ENCODE assay signal across 19 cellular contexts in the genomic region with DNA sequence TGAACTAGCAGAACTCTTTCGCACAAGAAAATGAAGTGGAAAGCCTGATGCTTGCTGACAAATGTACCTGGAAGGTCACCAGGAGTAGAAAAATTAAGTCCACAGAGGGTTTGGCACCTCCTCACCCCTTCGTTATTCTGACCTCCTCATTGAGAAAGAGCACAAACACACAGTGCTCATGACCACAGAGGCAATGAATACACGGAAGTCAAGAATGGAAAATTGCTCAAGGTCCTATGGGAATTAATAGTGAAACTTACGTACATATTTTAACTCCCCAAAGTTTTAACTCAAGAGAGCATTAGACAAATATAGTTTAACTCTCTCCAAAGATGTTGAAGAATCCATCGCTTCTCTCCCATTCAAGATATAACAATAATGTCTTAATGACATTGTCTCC.
"Had no signal": no experiment of that assay in that cellular context is flagged by ENCODE, and none has a peak within 500 bp of the region (broad histone marks: within the 10 kb centered on the region; RNA-seq: fewer than 3 reads in every experiment).

No MANE protein-coding gene starts in this region.

- H3K36me3 ChIP-seq: ascending aorta, brain microvascular endothelial cell, esophagus muscularis mucosa, left lung, spleen, thoracic aorta, upper lobe of left lung, WERI-Rb-1 had no signal

- H3K27me3 ChIP-seq: ascending aorta, brain microvascular endothelial cell, esophagus muscularis mucosa, left lung, spleen, upper lobe of left lung had no signal

- H3K4me1 ChIP-seq: left lung, spleen had no signal

- H3K9me3 ChIP-seq: ascending aorta, esophagus muscularis mucosa, left lung, spleen, thoracic aorta, upper lobe of left lung had no signal

- DNase-seq: activated T-cell treated with anti-CD3 and anti-CD28 coated beads, Interleukin-2, amount 50 U/mL, for 1 hour; brain microvascular endothelial cell; central memory CD4-positive, alpha-beta T cell; foreskin melanocyte; glutamatergic neuron; hippocampal formation; kidney glomerular epithelial cell; left lung; naive thymus-derived CD8-positive, alpha-beta T cell; retina; spleen; stimulated activated CD4-positive, alpha-beta T cell treated with anti-CD3 and anti-CD28 coated beads, Interleukin-4, amount 100 ng/mL, for 1 hour; stimulated activated naive CD4-positive, alpha-beta T cell; upper lobe of left lung; WERI-Rb-1 had no signal

- ATAC-seq: activated naive CD4-positive, alpha-beta T cell treated with anti-CD3 and anti-CD28 coated beads, Interleukin-2, amount 50 U/mL, for 72 hours; left lung; naive thymus-derived CD8-positive, alpha-beta T cell had no signal

- H3K27ac ChIP-seq: ascending aorta, brain microvascular endothelial cell, esophagus muscularis mucosa, left lung, spleen, thoracic aorta, upper lobe of left lung, WERI-Rb-1 had no signal

- H3K4me3 ChIP-seq: ascending aorta, esophagus muscularis mucosa, left lung, spleen, thoracic aorta, upper lobe of left lung had no signal
